12 cellular contexts compared by ENCODE assay signal in the genomic region with DNA sequence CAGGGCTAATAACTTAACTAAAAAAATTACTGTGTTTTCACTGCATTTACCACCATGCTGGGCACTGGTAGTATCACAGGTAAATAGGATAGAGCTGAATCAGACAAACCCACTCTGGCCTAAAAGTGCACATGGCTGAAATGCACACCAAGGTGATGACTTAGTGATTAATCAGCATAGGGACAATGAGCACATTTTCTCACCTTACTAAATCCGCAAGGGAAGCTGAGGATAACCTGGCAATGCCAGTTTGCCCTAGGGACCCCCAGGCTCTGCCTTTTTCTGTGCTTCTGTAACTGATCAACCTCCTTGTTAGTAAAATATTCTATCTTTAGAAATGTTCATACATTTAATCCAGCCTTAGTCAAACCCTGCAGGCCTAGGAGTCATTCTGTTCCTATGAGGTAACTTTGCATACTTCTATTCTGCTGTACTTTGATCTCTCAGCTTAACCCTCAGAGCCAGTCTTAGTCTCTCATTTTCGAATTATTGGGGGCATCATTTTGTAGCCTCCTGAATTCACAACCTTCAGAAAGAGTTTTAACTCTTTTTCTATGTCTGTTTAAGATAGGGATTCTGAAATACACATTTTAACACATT.
DNase-seq lines count a peak whose midpoint lies in the region; ATAC-seq and TF ChIP-seq lines count a peak whose summit lies in the region.
"Had no signal": no experiment of that assay in that cellular context is flagged by ENCODE, and none has a peak within 500 bp of the region (broad histone marks: within the 10 kb centered on the region; RNA-seq: fewer than 3 reads in every experiment).

No MANE protein-coding gene starts in this region.

- CTCF ChIA-PET in PC-3 (lab: Charles Lee): no interaction called here

- POLR2A ChIA-PET in PC-3 (lab: Charles Lee; ENCODE audit: unreplicated experiment): no interaction called here

- no peaks in the 10 kb centered on the region for H3K9me2 ChIP-seq in PC-3 (replicated peaks; ENCODE audit: low read length)

- H4K20me1 ChIP-seq in PC-3 (ENCODE audit: low read length): no peaks in the 10 kb centered on the region
- H4K20me1 ChIP-seq in fibroblast of lung (ENCODE audit: control insufficient read depth, extremely low read depth, insufficient read depth, low read length): no peaks in the 10 kb centered on the region

- H3K79me2 ChIP-seq in PC-3 (ENCODE audit: low read length): no peaks in the 10 kb centered on the region
- no peaks in the 10 kb centered on the region for H3K79me2 ChIP-seq in fibroblast of lung (ENCODE audit: control insufficient read depth, insufficient read depth, low read length)

- H3K4me3 Mint-ChIP-seq in chondrocyte (ENCODE audit: unreplicated experiment): no peak overlapping the region
- no peak overlapping the region for H3K4me3 Mint-ChIP-seq in effector memory CD8-positive, alpha-beta T cell
- H3K4me3 Mint-ChIP-seq: activated CD8-positive, alpha-beta T cell treated with anti-CD3 and anti-CD28 coated beads for 36 hours had no signal

- H3K27ac ChIP-seq in PC-3 (ENCODE audit: low read length) (no peak overlapping the region), fibroblast of lung (ENCODE audit: insufficient read depth, low read length) (no peak overlapping the region)
- H3K27ac ChIP-seq: gastrocnemius medialis, left ventricle myocardium inferior had no signal

- H3K4me1 ChIP-seq in PC-3 (ENCODE audit: insufficient read depth, low read length) (peaks cover 29% of the 10 kb centered on the region), fibroblast of lung (ENCODE audit: control insufficient read depth, extremely low read depth, insufficient read depth, low read length) (peaks cover 7% of the 10 kb centered on the region)
- H3K4me1 ChIP-seq: gastrocnemius medialis, left ventricle myocardium inferior had no signal

- H3K4me3 ChIP-seq in PC-3 (ENCODE audit: low read length) (no peak overlapping the region), fibroblast of lung (replicated peaks in 1 of 4; ENCODE audit: control extremely low read depth in 1 of 4, insufficient read depth in 1 of 4, low read depth in 3 of 4, low read length in 4 of 4) (no peak overlapping the region)
- H3K4me3 ChIP-seq: gastrocnemius medialis, left ventricle myocardium inferior had no signal

- H3K27me3 ChIP-seq in PC-3 (ENCODE audit: low read length) (no peaks in the 10 kb centered on the region), fibroblast of lung (ENCODE audit: control insufficient read depth, insufficient read depth, low read length) (no peaks in the 10 kb centered on the region)
- H3K27me3 ChIP-seq: gastrocnemius medialis had no signal

- no peaks in the 10 kb centered on the region for H3F3A ChIP-seq in PC-3 (ENCODE audit: low read length, unreplicated experiment)

- H3K27ac Mint-ChIP-seq in chondrocyte (ENCODE audit: unreplicated experiment): no peak overlapping the region
- H3K27ac Mint-ChIP-seq in effector memory CD8-positive, alpha-beta T cell: no peak overlapping the region
- H3K27ac Mint-ChIP-seq: activated CD8-positive, alpha-beta T cell treated with anti-CD3 and anti-CD28 coated beads for 36 hours had no signal

- H3K36me3 Mint-ChIP-seq in chondrocyte (ENCODE audit: low read depth): peaks cover 2% of the 10 kb centered on the region
- peaks cover 3% of the 10 kb centered on the region for H3K36me3 Mint-ChIP-seq in effector memory CD8-positive, alpha-beta T cell (ENCODE audit: insufficient read depth)

- peaks cover 35% of the 10 kb centered on the region for H3K4me1 Mint-ChIP-seq in chondrocyte (ENCODE audit: low read depth)
- no peaks in the 10 kb centered on the region for H3K4me1 Mint-ChIP-seq in effector memory CD8-positive, alpha-beta T cell (ENCODE audit: low read depth in 2 of 2)

- TF ChIP-seq CTCF in PC-3 (conservative IDR thresholded peaks at IDR 0.05; ENCODE audit: low read depth, low read length) (no peak), fibroblast of lung (conservative IDR thresholded peaks at IDR 0.05 in 1 of 2, IDR thresholded peaks at IDR 0.05 in 1 of 2; ENCODE audit: low read depth in 1 of 2, low read length in 2 of 2) (no peak), chondrocyte (IDR thresholded peaks at IDR 0.05) (no peak)

- DNase-seq in PC-3 (peak; percentile 17), fibroblast of lung (ENCODE audit: low read depth in 2 of 2) (peak; percentile 26 to 70), renal cortical epithelial cell (ENCODE audit: low read depth) (peak; percentile 85), chondrocyte (ENCODE audit: low spot score) (no peak)
- DNase-seq in activated CD4-positive, alpha-beta T cell treated with anti-CD3 and anti-CD28 coated beads, Interleukin-2, amount 50 U/mL, for 48 hours: no peak
- DNase-seq in effector memory CD8-positive, alpha-beta T cell: no peak
- DNase-seq: activated CD8-positive, alpha-beta T cell treated with anti-CD3 and anti-CD28 coated beads for 36 hours; activated naive CD4-positive, alpha-beta T cell; gastrocnemius medialis; left ventricle myocardium inferior; stimulated activated naive CD4-positive, alpha-beta T cell had no signal

- H2AFZ ChIP-seq in PC-3 (ENCODE audit: low read length) (no peak overlapping the region), fibroblast of lung (ENCODE audit: low read length) (no peak overlapping the region)

- H3K36me3 ChIP-seq in PC-3 (ENCODE audit: low read depth, low read length) (no peaks in the 10 kb centered on the region), fibroblast of lung (ENCODE audit: control insufficient read depth, insufficient read depth, low read length) (no peaks in the 10 kb centered on the region)
- H3K36me3 ChIP-seq: gastrocnemius medialis, left ventricle myocardium inferior had no signal

- peaks cover 3% of the 10 kb centered on the region for H3K9me3 Mint-ChIP-seq in chondrocyte (ENCODE audit: low read depth)
- no peaks in the 10 kb centered on the region for H3K9me3 Mint-ChIP-seq in effector memory CD8-positive, alpha-beta T cell

- peak; percentile 73 for ATAC-seq in GM19023 (IDR thresholded peaks at IDR 0.05; ENCODE audit: unreplicated experiment)
- ATAC-seq in PC-3: no peak
- no peak for ATAC-seq in effector memory CD8-positive, alpha-beta T cell (replicated peaks)
- ATAC-seq: activated CD8-positive, alpha-beta T cell treated with anti-CD3 and anti-CD28 coated beads for 36 hours; gastrocnemius medialis had no signal

- H3K9me3 ChIP-seq in PC-3 (ENCODE audit: low read length) (no peaks in the 10 kb centered on the region), fibroblast of lung (ENCODE audit: control insufficient read depth, insufficient read depth, low read depth, low read length) (no peaks in the 10 kb centered on the region)
- H3K9me3 ChIP-seq: gastrocnemius medialis, left ventricle myocardium inferior had no signal

- H3K4me2 ChIP-seq in PC-3 (ENCODE audit: low read length) (no peak overlapping the region), fibroblast of lung (ENCODE audit: extremely low read depth, insufficient read depth, low read length) (no peak overlapping the region)

- BruUV-seq in PC-3 (replicated peaks; lab: Mats Ljungman, UMichigan): no TSS peak

- H3K27me3 Mint-ChIP-seq in chondrocyte (ENCODE audit: low read depth): no peaks in the 10 kb centered on the region
- H3K27me3 Mint-ChIP-seq in effector memory CD8-positive, alpha-beta T cell: no peaks in the 10 kb centered on the region
- H3K27me3 Mint-ChIP-seq: activated CD8-positive, alpha-beta T cell treated with anti-CD3 and anti-CD28 coated beads for 36 hours had no signal

- intact Hi-C loops in PC-3 (cut with micrococcal nuclease): no loop called here

- H3K9ac ChIP-seq in PC-3 (ENCODE audit: low read length) (no peak overlapping the region), fibroblast of lung (ENCODE audit: insufficient read depth, low read length) (no peak overlapping the region)

Comparison
In these comparisons a context has a peak if more than half of its experiments do, and no peak if none do; other contexts are left out.
1. DNase-seq: peak in PC-3 (single experiment), fibroblast of lung (2 of 2) and renal cortical epithelial cell (single experiment); none in activated CD4-positive, alpha-beta T cell treated with anti-CD3 and anti-CD28 coated beads, Interleukin-2, amount 50 U/mL, for 48 hours (0 of 2), chondrocyte (single experiment) and effector memory CD8-positive, alpha-beta T cell (0 of 3).